In genomic region chr19:43826787-43827754, GRCh38 we compare ENCODE assay signal across 8 cellular contexts. TPM values are rescaled to one million over a fixed set of nuclear protein-coding genes. Genes with fewer than 3 reads are reported as not detected.
DNase-seq lines count a peak whose midpoint lies in the region; ATAC-seq and TF ChIP-seq lines count a peak whose summit lies in the region.

Gene ZNF283, plus strand, starts transcription at chr19:43827321. Its CDS starts 6,184 bp downstream, at chr19:43833505.

- TF ChIP-seq CTCF in OCI-LY3 (IDR thresholded peaks at IDR 0.05; ENCODE audit: low read depth, low read length) (no peak), mucosa of descending colon (IDR thresholded peaks at IDR 0.05) (no peak)

- H3K9me3 ChIP-seq in BLaER1 (peaks cover 19% of the 10 kb centered on the region; the same call in 1 of the 2 replicates), HUES48 (ENCODE audit: control insufficient read depth, insufficient read depth, low read length) (0 out of 2 replicates have a peak, but pooled peaks cover 6% of the 10 kb centered on the region), OCI-LY3 (ENCODE audit: insufficient read depth, low read length) (no peaks in the 10 kb centered on the region), mucosa of descending colon (peaks cover 3% of the 10 kb centered on the region)

- H3K4me1 ChIP-seq in BLaER1 = peaks cover 8% of the 10 kb centered on the region
- no peaks in the 10 kb centered on the region for H3K4me1 ChIP-seq in HUES48 (ENCODE audit: control insufficient read depth, insufficient read depth, low read length)
- H3K4me1 ChIP-seq in OCI-LY3 (ENCODE audit: low read length) = no peaks in the 10 kb centered on the region
- peaks cover 5% of the 10 kb centered on the region for H3K4me1 ChIP-seq in mucosa of descending colon (ENCODE audit: low read depth)

- H3K4me2 ChIP-seq in BLaER1 (peak within 1 kb of the TSS; percentile 89), OCI-LY3 (ENCODE audit: low read length) (peak within 1 kb of the TSS; percentile 37)

- H3K79me2 ChIP-seq in OCI-LY3 (ENCODE audit: low read length) = no peaks in the 10 kb centered on the region

- no peaks in the 10 kb centered on the region for H3K27me3 ChIP-seq in BLaER1
- H3K27me3 ChIP-seq in HUES48 (ENCODE audit: control insufficient read depth, insufficient read depth, low read length) = peaks cover 3% of the 10 kb centered on the region; the same call in 1 of the 2 replicates
- no peaks in the 10 kb centered on the region for H3K27me3 ChIP-seq in OCI-LY3 (ENCODE audit: low read depth, low read length)

- intact Hi-C loops in mucosa of descending colon (cut with DNase I, micrococcal nuclease) = no loop called here

- no peak for TF ChIP-seq POLR2A in erythroblast (IDR thresholded peaks at IDR 0.05; ENCODE audit: low read length)

- peak; percentile 83 for DNase-seq in activated T-cell treated with anti-CD3 and anti-CD28 coated beads for 24 hours (ENCODE audit: low read depth)
- DNase-seq in erythroblast (lab: John Stamatoyannopoulos, UW) = peak; percentile 88 to 90
- DNase-seq in mucosa of descending colon = peak; percentile 88 to 96 (median 93)
- DNase-seq in stimulated activated CD8-positive, alpha-beta memory T cell treated with anti-CD3 and anti-CD28 coated beads, Interleukin-2, amount 100 ng/mL, for 48 hours (ENCODE audit: low read depth in 2 of 2) = peak; percentile 68 to 79

- H3K9ac ChIP-seq in BLaER1 (peak within 1 kb of the TSS; percentile 67), HUES48 (ENCODE audit: low read depth, low read length) (peak within 1 kb of the TSS; percentile 51; the same call in 1 of the 2 replicates), OCI-LY3 (ENCODE audit: low read length) (peak within 1 kb of the TSS; percentile 46; the same call in 1 of the 2 replicates)

- H2AFZ ChIP-seq in OCI-LY3 (ENCODE audit: low read depth, low read length) = peak within 1 kb of the TSS; percentile 1; the same call in 1 of the 2 replicates

- H3K27ac ChIP-seq in BLaER1 = no peak within 1 kb of the TSS
- no peak within 1 kb of the TSS for H3K27ac ChIP-seq in HUES48 (ENCODE audit: low read depth, low read length)
- no peak within 1 kb of the TSS for H3K27ac ChIP-seq in OCI-LY3 (ENCODE audit: low read length)

- no peaks in the 10 kb centered on the region for H4K20me1 ChIP-seq in BLaER1
- H4K20me1 ChIP-seq in OCI-LY3 (ENCODE audit: insufficient read depth, low read length) = no peaks in the 10 kb centered on the region

- peaks cover 30% of the 10 kb centered on the region for H3K36me3 ChIP-seq in BLaER1
- H3K36me3 ChIP-seq in HUES48 (ENCODE audit: control insufficient read depth, insufficient read depth, low read length) = peaks cover 11% of the 10 kb centered on the region
- H3K36me3 ChIP-seq in OCI-LY3 (replicated peaks; ENCODE audit: low read depth, low read length) = no peaks in the 10 kb centered on the region
- peaks cover 6% of the 10 kb centered on the region for H3K36me3 ChIP-seq in mucosa of descending colon (ENCODE audit: low read depth)

- ATAC-seq in GM19351 (IDR thresholded peaks at IDR 0.05; ENCODE audit: unreplicated experiment) = peak; percentile 88
- ATAC-seq in mucosa of descending colon = peak; percentile 100

- peak within 1 kb of the TSS; percentile 73 for H3K4me3 ChIP-seq in BLaER1
- H3K4me3 ChIP-seq in HUES48 (ENCODE audit: low read depth, low read length) = peak within 1 kb of the TSS; percentile 81
- peak within 1 kb of the TSS; percentile 75 for H3K4me3 ChIP-seq in OCI-LY3 (ENCODE audit: low read length)
- peak within 1 kb of the TSS; percentile 50 for H3K4me3 ChIP-seq in mucosa of descending colon

RNA-seq across cellular contexts. Expression of gene ZNF283, which starts in this region (rescaled TPM):
- 10 to 100 TPM in 2 of 3 donors, 1 to 10 TPM in 1; 7.6 to 21.8 (median 14.1) TPM for total RNA-seq in mucosa of descending colon
